22 cellular contexts compared by ENCODE assay signal in the genomic region with DNA sequence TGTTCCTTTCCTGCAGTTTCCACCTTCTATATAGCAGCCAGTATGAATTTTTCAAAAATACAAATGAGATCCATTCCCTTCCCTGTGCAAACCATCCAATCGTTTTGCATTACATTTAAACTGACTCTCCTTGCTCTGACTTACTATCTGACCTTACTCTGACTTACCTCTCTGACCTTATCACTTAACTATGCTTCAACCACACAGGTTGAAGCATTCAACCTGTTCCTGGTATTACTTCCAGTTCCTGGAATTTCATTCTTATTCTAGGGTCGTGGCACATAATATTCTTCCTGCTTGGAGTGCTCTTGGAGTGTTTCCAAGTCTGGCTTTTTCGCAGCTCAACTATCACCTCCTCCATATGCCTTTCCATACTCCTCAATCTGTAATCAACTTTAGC.
"Had no signal": no experiment of that assay in that cellular context is flagged by ENCODE, and none has a peak within 500 bp of the region (broad histone marks: within the 10 kb centered on the region; RNA-seq: fewer than 3 reads in every experiment).

No MANE protein-coding gene starts in this region.

- H3K27ac Mint-ChIP-seq: nephron; stimulated activated effector memory CD8-positive, alpha-beta T cell treated with anti-CD3 and anti-CD28 coated beads, Interleukin-12 subunit alpha, Interleukin-12 subunit beta, amount 100 ng/mL, for 72 hours had no signal

- H3K4me1 Mint-ChIP-seq: nephron; stimulated activated effector memory CD8-positive, alpha-beta T cell treated with anti-CD3 and anti-CD28 coated beads, Interleukin-12 subunit alpha, Interleukin-12 subunit beta, amount 100 ng/mL, for 72 hours had no signal

- H3K36me3 Mint-ChIP-seq: stimulated activated effector memory CD8-positive, alpha-beta T cell treated with anti-CD3 and anti-CD28 coated beads, Interleukin-12 subunit alpha, Interleukin-12 subunit beta, amount 100 ng/mL, for 72 hours had no signal

- H3K9me3 Mint-ChIP-seq: nephron; stimulated activated effector memory CD8-positive, alpha-beta T cell treated with anti-CD3 and anti-CD28 coated beads, Interleukin-12 subunit alpha, Interleukin-12 subunit beta, amount 100 ng/mL, for 72 hours had no signal

- ATAC-seq: heart right ventricle; left ventricle myocardium superior; lower lobe of right lung; sciatic nerve; stimulated activated effector memory CD8-positive, alpha-beta T cell treated with anti-CD3 and anti-CD28 coated beads, Interleukin-12 subunit alpha, Interleukin-12 subunit beta, amount 100 ng/mL, for 72 hours had no signal

- DNase-seq: dorsolateral prefrontal cortex; effector CD4-positive, alpha-beta T cell; erythroblast; esophagus squamous epithelium; foreskin melanocyte; glutamatergic neuron; heart right ventricle; hippocampal formation; kidney glomerular epithelial cell; left ventricle myocardium superior; lower lobe of right lung; nucleus accumbens; stimulated activated CD4-positive, alpha-beta T cell treated with anti-CD3 and anti-CD28 coated beads, Interleukin-12 subunit alpha, Interleukin-12 subunit beta, amount 100 ng/mL, for 4 hours; stimulated activated CD4-positive, alpha-beta T cell treated with anti-CD3 and anti-CD28 coated beads, Interleukin-1b, Interleukin-23, amount 100 ng/mL, for 48 hours; stimulated activated CD4-positive, alpha-beta T cell treated with anti-CD3 and anti-CD28 coated beads, Interleukin-4, amount 100 ng/mL, for 24 hours; stimulated activated naive CD4-positive, alpha-beta T cell treated with Interleukin-2 at 50 U/mL for 16 hours; stomach; thyroid gland; trophoblast cell had no signal

- H3K4me3 Mint-ChIP-seq: nephron; stimulated activated effector memory CD8-positive, alpha-beta T cell treated with anti-CD3 and anti-CD28 coated beads, Interleukin-12 subunit alpha, Interleukin-12 subunit beta, amount 100 ng/mL, for 72 hours had no signal
